ENCODE assay signal across 11 cellular contexts in the genomic region with DNA sequence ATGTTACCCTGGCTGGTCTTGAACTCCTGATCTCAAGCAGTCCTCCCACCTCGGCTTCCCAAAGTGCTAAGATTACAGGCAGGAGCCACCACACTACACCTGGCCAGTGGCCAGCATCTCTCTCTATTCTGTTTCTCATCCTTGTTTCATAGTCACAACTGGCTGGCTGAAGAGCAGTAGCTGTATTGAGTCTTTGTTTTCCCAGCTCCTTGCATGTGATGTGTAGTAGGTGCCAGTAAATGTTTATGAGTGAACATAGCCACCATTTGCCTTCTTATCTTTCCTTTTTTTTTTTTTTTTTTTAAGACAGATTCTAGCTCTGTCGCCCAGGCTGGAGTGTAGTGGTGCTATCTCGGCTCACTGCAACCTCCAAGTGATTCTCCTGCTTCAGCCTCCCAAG.
"Had no signal": no experiment of that assay in that cellular context is flagged by ENCODE, and none has a peak within 500 bp of the region (broad histone marks: within the 10 kb centered on the region; RNA-seq: fewer than 3 reads in every experiment).

No MANE protein-coding gene starts in this region.

- ATAC-seq: heart right ventricle; naive thymus-derived CD4-positive, alpha-beta T cell; sciatic nerve had no signal

- H3K4me1 ChIP-seq: heart right ventricle, parathyroid adenoma, stomach had no signal

- H3K27me3 Mint-ChIP-seq: dendritic cell treated with granulocyte-macrophage colony-stimulating factor and Interleukin-4, amounts not matched to agents 40 ng/mL and 50 ng/mL, for 4 days; naive thymus-derived CD4-positive, alpha-beta T cell had no signal

- H3K9me3 ChIP-seq: stomach had no signal

- H3K4me1 Mint-ChIP-seq: nephron progenitor cell had no signal

- H3K4me3 ChIP-seq: heart right ventricle, stomach had no signal

- H3K79me2 ChIP-seq: parathyroid adenoma had no signal

- DNase-seq: cerebellar nuclear complex; heart right ventricle; mesendoderm; naive thymus-derived CD4-positive, alpha-beta T cell; nephron progenitor cell; stimulated activated naive CD4-positive, alpha-beta T cell; stomach; trophoblast cell had no signal

- H2AFZ ChIP-seq: parathyroid adenoma had no signal

- H3K9me3 Mint-ChIP-seq: dendritic cell treated with granulocyte-macrophage colony-stimulating factor and Interleukin-4, amounts not matched to agents 40 ng/mL and 50 ng/mL, for 4 days; naive thymus-derived CD4-positive, alpha-beta T cell; nephron progenitor cell had no signal

- H3K27ac Mint-ChIP-seq: dendritic cell treated with granulocyte-macrophage colony-stimulating factor and Interleukin-4, amounts not matched to agents 40 ng/mL and 50 ng/mL, for 4 days; nephron progenitor cell had no signal

- H3K27me3 ChIP-seq: heart right ventricle, stomach had no signal

- H3K27ac ChIP-seq: heart right ventricle, parathyroid adenoma, stomach had no signal

- H3K4me3 Mint-ChIP-seq: dendritic cell treated with granulocyte-macrophage colony-stimulating factor and Interleukin-4, amounts not matched to agents 40 ng/mL and 50 ng/mL, for 4 days; naive thymus-derived CD4-positive, alpha-beta T cell; nephron progenitor cell had no signal
